Comparison of ENCODE assay signal across 22 cellular contexts in the genomic region with DNA sequence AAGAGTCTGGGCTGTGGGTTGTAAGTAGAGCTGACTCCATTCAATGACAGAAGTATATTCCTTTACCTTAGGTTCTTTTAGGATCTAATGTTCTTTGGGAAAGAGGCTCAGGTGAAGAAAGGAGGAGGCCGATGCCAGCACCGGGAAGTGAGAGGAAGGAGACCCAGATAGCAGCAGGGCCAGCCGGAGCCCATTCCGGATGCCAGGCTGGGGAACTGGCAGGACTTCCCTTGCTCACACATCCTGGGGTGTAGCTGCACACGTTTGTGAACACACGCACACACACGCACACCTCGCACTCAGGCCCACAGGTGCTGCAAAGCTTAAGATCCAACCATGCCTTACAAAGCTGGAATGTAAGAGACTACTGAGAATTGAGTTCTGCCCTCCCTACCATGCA.
DNase-seq lines count a peak whose midpoint lies in the region; ATAC-seq and TF ChIP-seq lines count a peak whose summit lies in the region.
"Had no signal": no experiment of that assay in that cellular context is flagged by ENCODE, and none has a peak within 500 bp of the region (broad histone marks: within the 10 kb centered on the region; RNA-seq: fewer than 3 reads in every experiment).

No MANE protein-coding gene starts in this region.

- intact Hi-C loops in spleen (cut with DNase I; ENCODE audit: low total_unique reads), result loop anchor here (5.0 kb wide), 1 partner anchor 421 kb away; no protein-coding TSS in a partner anchor

- H3K79me1 ChIP-seq in mesenchymal stem cell (replicated peaks; ENCODE audit: low read length, poor library complexity, severe bottlenecking), result no peaks in the 10 kb centered on the region

- H3K14ac ChIP-seq in mesenchymal stem cell (ENCODE audit: low read length in 2 of 2), result no peak overlapping the region

- H2BK15ac ChIP-seq in mesenchymal stem cell (ENCODE audit: low read depth, poor library complexity, severe bottlenecking), result no peak overlapping the region

- WGBS in mesenchymal stem cell, result 88% methylated on average over 8 of the region's 8 CpGs
- 64 to 81% (median 69%) methylated on average over 8 of the region's 8 CpGs for WGBS in spleen, 5 donors

- H3K27ac ChIP-seq in mesenchymal stem cell (ENCODE audit: low read length, poor library complexity, severe bottlenecking) (no peak overlapping the region), spleen (peak overlapping the region in 6 of 8 donors; percentile 55 to 82 (median 72)), foreskin keratinocyte (no peak overlapping the region)
- H3K27ac ChIP-seq: BLaER1 treated with 17β-estradiol and CSF1 and Interleukin-3, amounts not matched to agents 10 nM and 100 nM; RWPE1 had no signal

- H3K4me3 ChIP-seq in mesenchymal stem cell (ENCODE audit: insufficient read depth in 1 of 2, low read depth in 1 of 2, low read length in 2 of 2) (peak overlapping the region in 1 of 2 experiments; percentile 21), spleen (no peak overlapping the region), foreskin fibroblast (ENCODE audit: low read depth in 1 of 2, low read length in 2 of 2) (no peak overlapping the region)
- H3K4me3 ChIP-seq: A549; BLaER1 treated with 17β-estradiol and CSF1 and Interleukin-3, amounts not matched to agents 10 nM and 100 nM; K562 had no signal

- H3K18ac ChIP-seq in mesenchymal stem cell (ENCODE audit: low read depth in 1 of 2, low read length in 2 of 2), result no peak overlapping the region

- H4K91ac ChIP-seq in mesenchymal stem cell (ENCODE audit: low read length), result no peak overlapping the region

- no peak overlapping the region for H2AFZ ChIP-seq in mesenchymal stem cell (ENCODE audit: low read depth, low read length)

- H3K27me3 ChIP-seq in mesenchymal stem cell (ENCODE audit: control insufficient read depth in 1 of 2, insufficient read depth in 1 of 2, low read length in 2 of 2), result peaks cover 10 to 12% of the 10 kb centered on the region in 2 experiments
- H3K27me3 ChIP-seq in spleen (replicated peaks in 1 of 7), result peaks cover 0 to 31% (median 0%) of the 10 kb centered on the region in 7 donors
- peaks cover 5% of the 10 kb centered on the region for H3K27me3 ChIP-seq in foreskin keratinocyte
- H3K27me3 ChIP-seq: BLaER1 treated with 17β-estradiol and CSF1 and Interleukin-3, amounts not matched to agents 10 nM and 100 nM had no signal

- H2BK5ac ChIP-seq in mesenchymal stem cell (ENCODE audit: low read depth, low read length, poor library complexity, severe bottlenecking), result no peak overlapping the region

- H3K9me3 ChIP-seq in mesenchymal stem cell (ENCODE audit: control insufficient read depth, low read length) (no peaks in the 10 kb centered on the region), spleen (no peaks in the 10 kb centered on the region)
- H3K9me3 ChIP-seq: A549; BLaER1 treated with 17β-estradiol and CSF1 and Interleukin-3, amounts not matched to agents 10 nM and 100 nM; SK-N-SH had no signal

- H3K36me3 ChIP-seq in mesenchymal stem cell (ENCODE audit: control insufficient read depth in 1 of 2, insufficient read depth in 2 of 2, low read depth in 1 of 2, low read length in 2 of 2) (no peaks in the 10 kb centered on the region), spleen (peaks cover 0 to 15% (median 0%) of the 10 kb centered on the region in 6 donors)
- H3K36me3 ChIP-seq: BLaER1 treated with 17β-estradiol and CSF1 and Interleukin-3, amounts not matched to agents 10 nM and 100 nM had no signal

- H2BK120ac ChIP-seq in mesenchymal stem cell (ENCODE audit: low read depth, low read length), result no peak overlapping the region

- peaks cover 34% of the 10 kb centered on the region for H3K4me1 Mint-ChIP-seq in WTC11
- peaks cover 32% of the 10 kb centered on the region for H3K4me1 Mint-ChIP-seq in chondrocyte (ENCODE audit: low read depth)

- DNase-seq in WTC11 (ENCODE audit: low spot score) (peak; percentile 4), chondrocyte (ENCODE audit: low spot score) (peak; percentile 24), mesenchymal stem cell (no peak), spleen (peak; percentile 75), foreskin keratinocyte (no peak), foreskin fibroblast (no peak)
- DNase-seq: AML-193; CD4-positive, alpha-beta T cell; Kasumi-1; MV-4-11; NCI-H1105; NCI-H146; NCI-H2029; NCI-H526 treated with DMSO at 0.1 percent for 48 hours; SHP77 treated with DMSO at 0.1 percent for 48 hours; SK-N-SH had no signal

- H3K9me3 Mint-ChIP-seq in WTC11 (no peaks in the 10 kb centered on the region), chondrocyte (ENCODE audit: low read depth) (no peaks in the 10 kb centered on the region)
- H3K9me3 Mint-ChIP-seq: CD4-positive, alpha-beta T cell had no signal

- ATAC-seq in WTC11 (no peak), foreskin keratinocyte (no peak), HG03442 (IDR thresholded peaks at IDR 0.05; ENCODE audit: unreplicated experiment) (no peak)
- ATAC-seq: A549, K562, Panc1 had no signal

- no peaks in the 10 kb centered on the region for H3K36me3 Mint-ChIP-seq in WTC11
- H3K36me3 Mint-ChIP-seq in chondrocyte (ENCODE audit: low read depth), result no peaks in the 10 kb centered on the region

- no peak overlapping the region for H3K9ac ChIP-seq in mesenchymal stem cell (ENCODE audit: low read length)
- H3K9ac ChIP-seq: BLaER1 treated with 17β-estradiol and CSF1 and Interleukin-3, amounts not matched to agents 10 nM and 100 nM; SK-N-SH had no signal

- H3K4me3 Mint-ChIP-seq in WTC11, result no peak overlapping the region
- H3K4me3 Mint-ChIP-seq in chondrocyte (ENCODE audit: unreplicated experiment), result no peak overlapping the region
- H3K4me3 Mint-ChIP-seq: CD4-positive, alpha-beta T cell had no signal

- H3K4me1 ChIP-seq in mesenchymal stem cell (ENCODE audit: control insufficient read depth, insufficient read depth, low read depth, low read length) (peaks cover 13% of the 10 kb centered on the region), spleen (peaks cover 5 to 81% (median 42%) of the 10 kb centered on the region in 6 donors), foreskin keratinocyte (peaks cover 11% of the 10 kb centered on the region)

- TF ChIP-seq CTCF in WTC11 (IDR thresholded peaks at IDR 0.05) (no peak), chondrocyte (IDR thresholded peaks at IDR 0.05) (no peak), spleen (IDR thresholded peaks at IDR 0.05 in 8 of 11, conservative IDR thresholded peaks at IDR 0.05 in 3 of 11) (no peak), foreskin keratinocyte (conservative IDR thresholded peaks at IDR 0.05) (no peak), foreskin fibroblast (IDR thresholded peaks at IDR 0.05; ENCODE audit: low read depth, low read length) (no peak)

- H3K23ac ChIP-seq in mesenchymal stem cell (ENCODE audit: low read length in 2 of 2), result no peak overlapping the region

- POLR2A ChIA-PET in WTC11 (lab: Charles Lee), result no interaction called here

- H2AK5ac ChIP-seq in mesenchymal stem cell (ENCODE audit: low read length, severe bottlenecking), result no peak overlapping the region

- H3K27me3 Mint-ChIP-seq in WTC11 (ENCODE audit: low read depth) (no peaks in the 10 kb centered on the region; the same call in 1 of the 2 replicates), chondrocyte (ENCODE audit: low read depth) (peaks cover 7% of the 10 kb centered on the region)

- no peak for TF ChIP-seq POLR2A in spleen (IDR thresholded peaks at IDR 0.05)

- no peak overlapping the region for H3K4me2 ChIP-seq in mesenchymal stem cell (ENCODE audit: low read length, poor library complexity, severe bottlenecking)
- H3K4me2 ChIP-seq: A549, SK-N-SH had no signal

- H4K8ac ChIP-seq in mesenchymal stem cell (ENCODE audit: low read length), result peak overlapping the region; percentile 33

- no peak overlapping the region for H2BK12ac ChIP-seq in mesenchymal stem cell (ENCODE audit: low read length in 2 of 2)

- CTCF ChIA-PET in WTC11 (lab: Charles Lee), result interaction anchor here (0.8 to 2.5 kb wide), 7 partner anchors 11 to 419 kb away, joined by 3 to 12 read pairs (median 6); no protein-coding TSS in a partner anchor

- H3K27ac Mint-ChIP-seq in WTC11 (no peak overlapping the region), chondrocyte (ENCODE audit: unreplicated experiment) (no peak overlapping the region)
- H3K27ac Mint-ChIP-seq: CD4-positive, alpha-beta T cell had no signal

- H3K4ac ChIP-seq in mesenchymal stem cell (ENCODE audit: low read depth in 1 of 2, low read length in 2 of 2), result no peak overlapping the region

TF ChIP-seq in WTC11, 78 proteins besides CTCF, POLR2A, EP300 and RAD21:
- TF ChIP-seq, protein P1, sequence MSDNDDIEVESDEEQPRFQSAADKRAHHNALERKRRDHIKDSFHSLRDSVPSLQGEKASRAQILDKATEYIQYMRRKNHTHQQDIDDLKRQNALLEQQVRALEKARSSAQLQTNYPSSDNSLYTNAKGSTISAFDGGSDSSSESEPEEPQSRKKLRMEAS (CRISPR knock-in tag; IDR thresholded peaks at IDR 0.05), result no peak
- TF ChIP-seq ELF4 (CRISPR knock-in tag; IDR thresholded peaks at IDR 0.05; ENCODE audit: low read depth) (no peak), ZNF396 (CRISPR knock-in tag; IDR thresholded peaks at IDR 0.05; ENCODE audit: borderline replicate concordance) (no peak)
TF ChIP-seq in WTC11: peak in this region for 0.

Comparison
In these comparisons a context has a peak if more than half of its experiments do, and no peak if none do; other contexts are left out.
1. DNase-seq: peak in WTC11 (single experiment), chondrocyte (single experiment) and spleen (single experiment); none in mesenchymal stem cell (single experiment), foreskin keratinocyte (0 of 2) and foreskin fibroblast (0 of 2).
2. H3K27ac ChIP-seq: peak in spleen (6 of 8); none in mesenchymal stem cell (single experiment) and foreskin keratinocyte (single experiment).